9 cellular contexts compared by ENCODE assay signal in genomic region chr14:68947802-68948201, GRCh38. TPM values are rescaled to one million over a fixed set of nuclear protein-coding genes. Genes with fewer than 3 reads are reported as not detected.
DNase-seq lines count a peak whose midpoint lies in the region; ATAC-seq and TF ChIP-seq lines count a peak whose summit lies in the region.
"Had no signal": no experiment of that assay in that cellular context is flagged by ENCODE, and none has a peak within 500 bp of the region (broad histone marks: within the 10 kb centered on the region; RNA-seq: fewer than 3 reads in every experiment).

No MANE protein-coding gene starts in this region.

- H3K36me3 Mint-ChIP-seq in CD4-positive, alpha-beta T cell (ENCODE audit: low read depth): peaks cover 10% of the 10 kb centered on the region

- POLR2A ChIA-PET in CD4-positive, alpha-beta T cell (lab: Charles Lee): interaction anchor here (0.7 to 2.2 kb wide), 7 partner anchors 9 to 30 kb away, joined by 3 to 8 read pairs (median 3); no protein-coding TSS in a partner anchor

- H3K27me3 Mint-ChIP-seq in CD4-positive, alpha-beta T cell: no peaks in the 10 kb centered on the region

- H4K20me1 ChIP-seq in osteoblast (ENCODE audit: insufficient read depth, low read length): peaks cover 83% of the 10 kb centered on the region

- no peak overlapping the region for H3K27ac ChIP-seq in CD4-positive, alpha-beta T cell (ENCODE audit: low read depth, low read length)
- H3K27ac ChIP-seq in esophagus (ENCODE audit: low read depth in 2 of 2, low read length in 1 of 2): peak overlapping the region; percentile 36 to 92
- H3K27ac ChIP-seq in osteoblast (ENCODE audit: low read depth, low read length): peak overlapping the region; percentile 84

- H3K4me3 Mint-ChIP-seq in CD4-positive, alpha-beta T cell: no peak overlapping the region

- H3K9me3 Mint-ChIP-seq in CD4-positive, alpha-beta T cell: no peaks in the 10 kb centered on the region
- H3K9me3 Mint-ChIP-seq: activated T-cell treated with anti-CD3 and anti-CD28 coated beads, Interleukin-2, amount 50 U/mL, for 72 hours had no signal

- no peak overlapping the region for H2AFZ ChIP-seq in osteoblast (ENCODE audit: low read length)

- H3K79me2 ChIP-seq in osteoblast (ENCODE audit: insufficient read depth, low read length): peaks cover 99% of the 10 kb centered on the region

- no peaks in the 10 kb centered on the region for H3K27me3 ChIP-seq in CD4-positive, alpha-beta T cell (ENCODE audit: control insufficient read depth, insufficient read depth, low read length)
- no peaks in the 10 kb centered on the region for H3K27me3 ChIP-seq in esophagus (ENCODE audit: control insufficient read depth in 1 of 2, insufficient read depth in 2 of 2, low read length in 2 of 2)
- H3K27me3 ChIP-seq in osteoblast (ENCODE audit: insufficient read depth, low read length): no peaks in the 10 kb centered on the region

- WGBS in esophagus, 2 donors: 18 to 19% methylated on average over 8 of the region's 8 CpGs

- no peaks in the 10 kb centered on the region for H3K9me3 ChIP-seq in CD4-positive, alpha-beta T cell (ENCODE audit: control insufficient read depth, low read length)
- H3K9me3 ChIP-seq in esophagus (ENCODE audit: control insufficient read depth in 2 of 2, insufficient read depth in 1 of 2, low read depth in 1 of 2, low read length in 1 of 2): no peaks in the 10 kb centered on the region
- no peaks in the 10 kb centered on the region for H3K9me3 ChIP-seq in osteoblast (ENCODE audit: low read depth, low read length)

- H3K27ac Mint-ChIP-seq in CD4-positive, alpha-beta T cell: peak overlapping the region; percentile 95

- DNase-seq in CD4-positive, alpha-beta T cell: no peak
- DNase-seq in NCI-H526 (lab: John Stamatoyannopoulos, UW) (peak; percentile 73 to 89), osteoblast (ENCODE audit: insufficient read length, low spot score, missing footprints) (peak; percentile 74), cerebellum (ENCODE audit: low spot score) (no peak), T-helper 1 cell (no peak)
- DNase-seq: activated T-cell treated with anti-CD3 and anti-CD28 coated beads, Interleukin-2, amount 50 U/mL, for 72 hours had no signal

- H3K4me1 Mint-ChIP-seq in CD4-positive, alpha-beta T cell (ENCODE audit: low read depth): peaks cover 88% of the 10 kb centered on the region

- no peak for TF ChIP-seq CTCF in CD4-positive, alpha-beta T cell (IDR thresholded peaks at IDR 0.05)
- TF ChIP-seq CTCF in osteoblast (IDR thresholded peaks at IDR 0.05; ENCODE audit: extremely low read depth, low read depth, low read length): no peak

- no peaks in the 10 kb centered on the region for H3K36me3 ChIP-seq in esophagus (ENCODE audit: control insufficient read depth in 2 of 2, insufficient read depth in 2 of 2, low read length in 1 of 2)
- peaks cover 26% of the 10 kb centered on the region for H3K36me3 ChIP-seq in osteoblast (ENCODE audit: insufficient read depth, low read length)

- H3K4me2 ChIP-seq in osteoblast (ENCODE audit: insufficient read depth, low read length): peak overlapping the region; percentile 68

- no peak overlapping the region for H3K4me3 ChIP-seq in esophagus (ENCODE audit: low read depth in 1 of 2, low read length in 2 of 2)
- H3K4me3 ChIP-seq in osteoblast (ENCODE audit: insufficient read depth, low read length): peak overlapping the region; percentile 20

- intact Hi-C loops in CD4-positive, alpha-beta T cell (cut with DNase I, micrococcal nuclease): loop anchor here in 1 of 2 experiments (5.0 kb wide), 1 partner anchor 34 kb away; no protein-coding TSS in a partner anchor

- CTCF ChIA-PET in CD4-positive, alpha-beta T cell (lab: Charles Lee): no interaction called here

- ATAC-seq in CD4-positive, alpha-beta T cell (ENCODE audit: poor library complexity): no peak
- no peak for ATAC-seq in GM19467 (IDR thresholded peaks at IDR 0.05; ENCODE audit: unreplicated experiment)
- ATAC-seq in HG02870 (IDR thresholded peaks at IDR 0.05; ENCODE audit: unreplicated experiment): no peak
- ATAC-seq: activated T-cell treated with anti-CD3 and anti-CD28 coated beads, Interleukin-2, amount 50 U/mL, for 72 hours had no signal

- H3K4me1 ChIP-seq in esophagus (ENCODE audit: control insufficient read depth in 2 of 2, insufficient read depth in 2 of 2, low read length in 1 of 2) (peaks cover 16 to 57% of the 10 kb centered on the region in 2 donors), osteoblast (ENCODE audit: insufficient read depth, low read length) (peaks cover 97% of the 10 kb centered on the region)

RNA-seq across cellular contexts. Expression of gene ACTN1, which starts 31.3 kb away (rescaled TPM):
- total RNA-seq in CD4-positive, alpha-beta T cell: 100 to 1,000 TPM; 128 to 143 TPM
- polyA plus RNA-seq in esophagus: 10 to 100 TPM; 37.4 to 98.2 TPM
- 444 and 447 TPM in 2 replicates for total RNA-seq in osteoblast
- 23.1 TPM for total RNA-seq in cerebellum

Comparison
In these comparisons a context has a peak if more than half of its experiments do, and no peak if none do; other contexts are left out.
1. DNase-seq: peak in NCI-H526 (2 of 2) and osteoblast (single experiment); none in CD4-positive, alpha-beta T cell (0 of 10), cerebellum (single experiment) and T-helper 1 cell (0 of 5).